8 cellular contexts compared by ENCODE assay signal in the genomic region with DNA sequence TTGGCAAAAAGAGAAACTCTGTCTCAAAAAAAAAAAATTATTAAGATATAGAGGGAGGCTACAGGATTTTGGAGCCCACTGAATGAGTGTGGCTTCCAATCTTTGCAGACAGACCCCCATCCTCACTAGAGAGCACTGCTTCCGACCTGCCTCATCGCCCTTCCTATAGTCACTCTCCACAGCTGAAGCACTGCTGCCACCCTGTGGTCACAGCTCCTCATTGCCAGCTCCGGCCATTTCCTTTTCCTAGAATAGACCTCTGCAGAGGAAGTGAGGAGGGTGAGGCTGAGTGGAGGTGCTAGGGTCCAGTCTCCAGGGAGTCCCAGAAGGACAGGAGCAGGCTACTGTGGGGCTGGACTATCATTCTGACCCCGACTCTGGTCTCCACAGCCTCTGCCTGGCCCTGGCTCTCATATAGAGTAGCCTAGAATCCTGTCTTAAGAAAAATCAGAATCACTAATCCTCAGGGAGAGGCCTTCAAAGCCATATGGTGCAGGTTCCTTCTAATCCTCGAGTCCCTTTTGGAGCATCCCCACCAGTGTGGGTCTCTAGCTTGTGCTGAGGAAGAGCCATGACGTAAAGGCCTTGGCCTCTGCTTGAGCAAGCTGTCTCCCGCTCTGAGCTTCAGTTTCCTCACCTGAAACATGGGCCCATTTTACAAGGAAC. TPM values are rescaled to one million over a fixed set of nuclear protein-coding genes. Genes with fewer than 3 reads are reported as not detected.
DNase-seq lines count a peak whose midpoint lies in the region; ATAC-seq, FAIRE-seq and TF ChIP-seq lines count a peak whose summit lies in the region.

No MANE protein-coding gene starts in this region.

- no peak overlapping the region for H3K4me3 ChIP-seq in BJ (ENCODE audit: low read depth, low read length)

- POLR2A ChIA-PET in BJ (lab: Charles Lee): no interaction called here

- DNase-seq in BJ (ENCODE audit: low read depth) (no peak), GM19239 (ENCODE audit: insufficient read length, low spot score) (peak; percentile 68), NCI-H524 (lab: John Stamatoyannopoulos, UW) (peak; percentile 91 to 96), cerebellar nuclear complex (lab: John Stamatoyannopoulos, UW) (peak; percentile 17 to 79), left lobe of liver (ENCODE audit: low spot score) (peak; percentile 82)
- DNase-seq in activated CD4-positive, alpha-beta T cell treated with anti-CD3 and anti-CD28 coated beads for 24 hours (ENCODE audit: low read depth in 2 of 2): peak; percentile 73 to 83
- DNase-seq in stimulated activated CD4-positive, alpha-beta T cell treated with anti-CD3 and anti-CD28 coated beads, TNF-alpha, amount 100 ng/mL, for 24 hours (ENCODE audit: low read depth in 3 of 3): peak; percentile 71 to 84 (median 78)

- CTCF ChIA-PET in BJ (lab: Yijun Ruan, JAX): interaction anchor here (0.6 to 3.9 kb wide), 38 partner anchors 8 to 351 kb away, joined by 3 to 34 read pairs (median 4); a partner anchor contains a TSS

- no peaks in the 10 kb centered on the region for H3K27me3 ChIP-seq in BJ (ENCODE audit: control insufficient read depth, insufficient read depth, low read length)

- TF ChIP-seq CTCF in BJ (IDR thresholded peaks at IDR 0.05; ENCODE audit: insufficient read depth, low read depth, low read length): peak; percentile 94

- peak; percentile 89 for FAIRE-seq in GM19239 (lab: Jason Lieb, UNC)

- peaks cover 14% of the 10 kb centered on the region for H3K36me3 ChIP-seq in BJ (ENCODE audit: control insufficient read depth, insufficient read depth, low read length)

- ATAC-seq in HG03442 (IDR thresholded peaks at IDR 0.05; ENCODE audit: unreplicated experiment) (peak; percentile 84), left lobe of liver (peak; percentile 90)

RNA-seq across cellular contexts. Expression of a gene that starts 1.4 kb away (rescaled TPM):
- not detected in 2 replicates for polyA plus RNA-seq in BJ (2011; rRNA removed)
- not detected in 2 replicates for polyA minus RNA-seq in BJ (2011; rRNA and poly(A)+ RNA removed)
- not detected for total RNA-seq in left lobe of liver

RNA-seq across cellular contexts. Expression of a gene that starts 7.6 kb away (rescaled TPM):
- polyA plus RNA-seq in BJ (2011; rRNA removed): 33.9 and 44.9 TPM in 2 replicates
- polyA minus RNA-seq in BJ (2011; rRNA and poly(A)+ RNA removed): 18.0 and 28.2 TPM in 2 replicates
- 22.3 TPM for total RNA-seq in left lobe of liver

RNA-seq across cellular contexts. Expression of a gene that starts 9.4 kb away (rescaled TPM):
- 43.9 and 61.2 TPM in 2 replicates for polyA plus RNA-seq in BJ (2011; rRNA removed)
- polyA minus RNA-seq in BJ (2011; rRNA and poly(A)+ RNA removed): 34.0 and 61.7 TPM in 2 replicates
- total RNA-seq in left lobe of liver: 1.4 TPM

RNA-seq across cellular contexts. Expression of a gene that starts 56.8 kb away (rescaled TPM):
- polyA plus RNA-seq in BJ (2011; rRNA removed): 267 and 268 TPM in 2 replicates
- polyA minus RNA-seq in BJ (2011; rRNA and poly(A)+ RNA removed): 695 and 965 TPM in 2 replicates
- total RNA-seq in left lobe of liver: 338 TPM
